20 cellular contexts compared by ENCODE assay signal in genomic region chr2:9582624-9583023, GRCh38. TPM values are rescaled to one million over a fixed set of nuclear protein-coding genes. Genes with fewer than 3 reads are reported as not detected.
DNase-seq lines count a peak whose midpoint lies in the region; ATAC-seq, FAIRE-seq and TF ChIP-seq lines count a peak whose summit lies in the region.
"Had no signal": no experiment of that assay in that cellular context is flagged by ENCODE, and none has a peak within 500 bp of the region (broad histone marks: within the 10 kb centered on the region; RNA-seq: fewer than 3 reads in every experiment).

No MANE protein-coding gene starts in this region.

- in situ Hi-C loops in K562 (cut with MboI): no loop called here
- in situ Hi-C loops in brain microvascular endothelial cell (cut with HindIII; ENCODE audit: low pct_ligation_motif_present, low sequenced_read_pairs): no loop called here

- no peaks in the 10 kb centered on the region for H4K20me1 ChIP-seq in K562 (replicated peaks; ENCODE audit: control insufficient read depth, insufficient read depth, low read length)

- ATAC-seq in A549 (no peak), K562 (no peak)
- ATAC-seq: CD8-positive, alpha-beta T cell had no signal

- no peak overlapping the region for H2AFZ ChIP-seq in K562 (ENCODE audit: low read depth, low read length)

- no peak for DNase-seq in A549 (ENCODE audit: low read depth in 1 of 2, low spot score in 1 of 2)
- no peak for DNase-seq in RWPE1 (ENCODE audit: low spot score)
- no peak for DNase-seq in K562 (ENCODE audit: extremely low read depth in 1 of 4, low spot score in 3 of 4)
- DNase-seq in NCI-H510A (lab: John Stamatoyannopoulos, UW): no peak
- DNase-seq in brain microvascular endothelial cell: no peak
- DNase-seq in iPS-NIHi7 (ENCODE audit: extremely low spot score): no peak
- DNase-seq: 8988T; AML-193; Caco-2; Calu3; CD4-positive, alpha-beta T cell; CD8-positive, alpha-beta T cell; DMS79 treated with DMSO at 0.1 percent for 48 hours; GF-D8 had no signal

- intact Hi-C loops in K562 (cut with micrococcal nuclease): no loop called here

- TF ChIP-seq EP300 in A549 (IDR thresholded peaks at IDR 0.05) (no peak), K562 (IDR thresholded peaks at IDR 0.05; ENCODE audit: low read length) (no peak)

- TF ChIP-seq CTCF in A549 (IDR thresholded peaks at IDR 0.05) (no peak), RWPE1 (conservative IDR thresholded peaks at IDR 0.05; ENCODE audit: low read depth) (no peak), K562 (IDR thresholded peaks at IDR 0.05 in 2 of 3, conservative IDR thresholded peaks at IDR 0.05 in 1 of 3; ENCODE audit: insufficient read depth in 2 of 3, low read depth in 1 of 3, low read length in 3 of 3) (no peak), brain microvascular endothelial cell (IDR thresholded peaks at IDR 0.05; ENCODE audit: low read depth, low read length, missing control alignments) (no peak)

- CTCF ChIA-PET in A549 (lab: Yijun Ruan, JAX) (interaction anchor here (1.4 kb wide), 1 partner anchor 20 kb away, joined by 3 read pairs; no protein-coding TSS in a partner anchor), RWPE1 (lab: Yijun Ruan, JAX) (interaction anchor here (0.7 kb wide), 1 partner anchor 127 kb away, joined by 3 read pairs; no protein-coding TSS in a partner anchor), K562 (lab: Yijun Ruan, JAX; ENCODE audit: low intra/inter-chr PET ratio) (no interaction called here)

- TF ChIP-seq POLR2A in A549 (IDR thresholded peaks at IDR 0.05; ENCODE audit: low read length) (no peak), K562 (conservative IDR thresholded peaks at IDR 0.05) (no peak)

- H3K9ac ChIP-seq in K562 (ENCODE audit: insufficient read depth in 1 of 2, low read depth in 2 of 2, low read length in 2 of 2): no peak overlapping the region
- H3K9ac ChIP-seq: BLaER1 treated with 17β-estradiol and CSF1 and Interleukin-3, amounts not matched to agents 10 nM and 100 nM had no signal

- H3K27ac ChIP-seq in A549 (no peak overlapping the region), RWPE1 (peak overlapping the region; percentile 44), K562 (ENCODE audit: extremely low read depth, low read depth, low read length) (no peak overlapping the region), brain microvascular endothelial cell (no peak overlapping the region)
- H3K27ac ChIP-seq: BLaER1 treated with 17β-estradiol and CSF1 and Interleukin-3, amounts not matched to agents 10 nM and 100 nM; C4-2B had no signal

- H3K4me1 ChIP-seq in A549: no peaks in the 10 kb centered on the region
- no peaks in the 10 kb centered on the region; a peak in 1 of 5 replicates for H3K4me1 ChIP-seq in K562 (replicated peaks in 1 of 2; ENCODE audit: control insufficient read depth in 2 of 2, insufficient read depth in 2 of 2, low read length in 2 of 2)
- H3K4me1 ChIP-seq: Caco-2 had no signal

- TF ChIP-seq RAD21 in A549 (conservative IDR thresholded peaks at IDR 0.05 in 1 of 2, IDR thresholded peaks at IDR 0.05 in 1 of 2) (no peak), K562 (CRISPR knock-in tag; conservative IDR thresholded peaks at IDR 0.05 in 1 of 2, IDR thresholded peaks at IDR 0.05 in 1 of 2) (no peak)

- WGBS in A549 (ENCODE audit: missing lambda C conversion rate): 94% methylated on average over 5 of the region's 5 CpGs
- WGBS in K562 (ENCODE audit: insufficient coverage, low coverage, missing lambda C conversion rate): 83% methylated on average over 5 of the region's 5 CpGs

- H3K9me1 ChIP-seq in K562 (ENCODE audit: control insufficient read depth, insufficient read depth, low read length): no peaks in the 10 kb centered on the region

- no TSS peak for BruUV-seq in K562 (replicated peaks; lab: Mats Ljungman, UMichigan)

- H3K36me3 ChIP-seq in K562 (ENCODE audit: control insufficient read depth, insufficient read depth, low read length) (peaks cover 37% of the 10 kb centered on the region), brain microvascular endothelial cell (replicated peaks) (peaks cover 40% of the 10 kb centered on the region)

- H3K27me3 ChIP-seq in K562 (ENCODE audit: control insufficient read depth in 2 of 2, insufficient read depth in 2 of 2, low read length in 2 of 2) (no peaks in the 10 kb centered on the region), brain microvascular endothelial cell (replicated peaks) (no peaks in the 10 kb centered on the region)
- H3K27me3 ChIP-seq: BLaER1 treated with 17β-estradiol and CSF1 and Interleukin-3, amounts not matched to agents 10 nM and 100 nM had no signal

- H3K9me3 ChIP-seq in A549 (no peaks in the 10 kb centered on the region), K562 (replicated peaks; ENCODE audit: control insufficient read depth, insufficient read depth, low read depth, low read length) (no peaks in the 10 kb centered on the region)
- H3K9me3 ChIP-seq: BLaER1 treated with 17β-estradiol and CSF1 and Interleukin-3, amounts not matched to agents 10 nM and 100 nM; Caco-2 had no signal

- H3K79me2 ChIP-seq in K562 (ENCODE audit: control insufficient read depth, insufficient read depth, low read length): 0 out of 3 replicates have a peak, but pooled peaks cover 2% of the 10 kb centered on the region

- H3K4me2 ChIP-seq in A549 (no peak overlapping the region), K562 (ENCODE audit: insufficient read depth, low read length) (no peak overlapping the region)
- H3K4me2 ChIP-seq: BLaER1 treated with 17β-estradiol and CSF1 and Interleukin-3, amounts not matched to agents 10 nM and 100 nM had no signal

- no peak for FAIRE-seq in A549 (lab: Jason Lieb, UNC)
- no peak for FAIRE-seq in K562 (lab: Jason Lieb, UNC)
- FAIRE-seq: A204.1, D721Med, GM12891, GM19239 had no signal

- H3K4me3 ChIP-seq in A549 (no peak overlapping the region), K562 (no peak overlapping the region), brain microvascular endothelial cell (ENCODE audit: low read depth, low read length) (no peak overlapping the region)
- H3K4me3 ChIP-seq: BLaER1 treated with 17β-estradiol and CSF1 and Interleukin-3, amounts not matched to agents 10 nM and 100 nM had no signal

- POLR2A ChIA-PET in A549 (lab: Yijun Ruan, JAX) (interaction anchor here (1.1 to 1.7 kb wide), 2 partner anchors 27 to 48 kb away, joined by 3 to 5 read pairs; partner anchors contain the start of genes ADAM17 and YWHAQ), RWPE1 (lab: Yijun Ruan, JAX; ENCODE audit: low non-redundant PET) (no interaction called here), K562 (lab: Yijun Ruan, JAX) (interaction anchor here (0.6 to 0.7 kb wide), 2 partner anchors 41 to 306 kb away, joined by 3 read pairs; no protein-coding TSS in a partner anchor)

TF ChIP-seq in A549, 52 proteins besides CTCF, POLR2A, EP300 and RAD21 (continues in another document):
- no peak for TF ChIP-seq NR3C1 (IDR thresholded peaks at IDR 0.05)

RNA-seq across cellular contexts. Expression of gene ADAM17, which starts 27.0 kb away (rescaled TPM):
- polyA plus RNA-seq in A549 (2011; rRNA removed): 33.0 and 33.1 TPM in 2 replicates
- polyA plus RNA-seq in A549 (2012; cell fraction: cytosol; rRNA removed): 11.7 and 11.8 TPM in 2 replicates
- 17.7 and 21.0 TPM in 2 replicates for polyA plus RNA-seq in A549 (2012; cell fraction: nucleus; rRNA removed)
- polyA plus RNA-seq in A549 (2017; fragmentation: RNase III; extraction: RNeasy Plus Mini Kit Qiagen cat#74134 plus additional on column Dnase treatment): 36.0 to 39.1 TPM (median 38.1 TPM) in 3 replicates
- polyA minus RNA-seq in A549 (2011; rRNA and poly(A)+ RNA removed): 29.7 and 30.1 TPM in 2 replicates
- total RNA-seq in K562 (2011; cell fraction: chromatin; rRNA removed; ENCODE audit: low replicate concordance): 65.9 and 125 TPM in 2 replicates
- total RNA-seq in K562 (2011; cell fraction: nucleolus; rRNA removed): 40.0 and 49.9 TPM in 2 replicates
- 73.1 and 114 TPM in 2 replicates for total RNA-seq in K562 (2011; cell fraction: nucleoplasm; rRNA removed)
- total RNA-seq in K562 (2014; rRNA removed): 19.0 and 19.6 TPM in 2 replicates
- 28.1 and 33.7 TPM in 2 replicates for total RNA-seq in K562 (2014; rRNA removed; fragmentation: Illumina TruSeq; extraction: Trizol)
- 27.1 and 28.5 TPM in 2 replicates for total RNA-seq in K562 (2015; rRNA removed; fragmentation: Illumina TruSeq; extraction: Trizol)
- total RNA-seq in K562 (2021): 27.9 and 30.0 TPM in 2 replicates
- 11.8 and 12.8 TPM in 2 replicates for polyA plus RNA-seq in K562 (2011; rRNA removed)
- 3.0 and 5.7 TPM in 2 replicates for polyA plus RNA-seq in K562 (2011; cell fraction: cytosol; rRNA removed)
- polyA plus RNA-seq in K562 (2011; cell fraction: nucleus; rRNA removed): 13.6 and 15.4 TPM in 2 replicates
- polyA plus RNA-seq in K562 (2012): 21.8 and 24.0 TPM in 2 replicates
- polyA plus RNA-seq in K562 (2014; fragmentation: Illumina TruSeq; extraction: Trizol): 21.5 and 22.1 TPM in 2 replicates
- polyA plus RNA-seq in K562 (2014; fragmentation: Nextera tagmentation; extraction: Ambion mirVana): 1 to 10 TPM; 5.8 to 7.8 TPM
- 15.2 and 16.4 TPM in 2 replicates for polyA plus RNA-seq in K562 (2014; rRNA removed)
- polyA minus RNA-seq in K562 (2011; rRNA and poly(A)+ RNA removed): 41.0 and 44.7 TPM in 2 replicates
- 9.7 and 12.0 TPM in 2 replicates for polyA minus RNA-seq in K562 (2011; cell fraction: cytosol; rRNA and poly(A)+ RNA removed)
- polyA minus RNA-seq in K562 (2011; cell fraction: nucleus; rRNA and poly(A)+ RNA removed): 13.3 and 27.4 TPM in 2 replicates

RNA-seq across cellular contexts. Expression of gene YWHAQ, which starts 48.2 kb away (rescaled TPM):
- polyA plus RNA-seq in A549 (2011; rRNA removed) (672 and 833 TPM in 2 replicates), A549 (2017; fragmentation: RNase III; extraction: RNeasy Plus Mini Kit Qiagen cat#74134 plus additional on column Dnase treatment) (661 to 703 TPM (median 686 TPM) in 3 replicates), K562 (2011; rRNA removed) (245 and 359 TPM in 2 replicates), K562 (2014; fragmentation: Illumina TruSeq; extraction: Trizol) (218 and 243 TPM in 2 replicates), K562 (2014; fragmentation: Nextera tagmentation; extraction: Ambion mirVana) (10 to 100 TPM; 63.1 to 79.2 TPM), K562 (2014; rRNA removed) (151 and 178 TPM in 2 replicates)
- polyA plus RNA-seq in A549 (2012; cell fraction: cytosol; rRNA removed): 326 and 355 TPM in 2 replicates
- 176 and 207 TPM in 2 replicates for polyA plus RNA-seq in A549 (2012; cell fraction: nucleus; rRNA removed)
- 310 and 393 TPM in 2 replicates for polyA minus RNA-seq in A549 (2011; rRNA and poly(A)+ RNA removed)
- 25.2 and 50.9 TPM in 2 replicates for total RNA-seq in K562 (2011; cell fraction: chromatin; rRNA removed; ENCODE audit: low replicate concordance)
- total RNA-seq in K562 (2011; cell fraction: nucleolus; rRNA removed): 29.5 and 31.5 TPM in 2 replicates
- total RNA-seq in K562 (2011; cell fraction: nucleoplasm; rRNA removed): 48.2 and 73.2 TPM in 2 replicates
- total RNA-seq in K562 (2014; rRNA removed) (97.7 and 108 TPM in 2 replicates), K562 (2014; rRNA removed; fragmentation: Illumina TruSeq; extraction: Trizol) (276 and 301 TPM in 2 replicates), K562 (2015; rRNA removed; fragmentation: Illumina TruSeq; extraction: Trizol) (191 and 203 TPM in 2 replicates), K562 (2021) (263 and 267 TPM in 2 replicates)
- 102 and 143 TPM in 2 replicates for polyA plus RNA-seq in K562 (2011; cell fraction: cytosol; rRNA removed)
- 48.6 and 76.4 TPM in 2 replicates for polyA plus RNA-seq in K562 (2011; cell fraction: nucleus; rRNA removed)
- 186 and 231 TPM in 2 replicates for polyA plus RNA-seq in K562 (2012)
- 327 and 372 TPM in 2 replicates for polyA minus RNA-seq in K562 (2011; rRNA and poly(A)+ RNA removed)
- polyA minus RNA-seq in K562 (2011; cell fraction: cytosol; rRNA and poly(A)+ RNA removed): 162 and 201 TPM in 2 replicates
- polyA minus RNA-seq in K562 (2011; cell fraction: nucleus; rRNA and poly(A)+ RNA removed): 20.7 and 42.0 TPM in 2 replicates

Comparison
In these comparisons a context has a peak if more than half of its experiments do, and no peak if none do; other contexts are left out.
1. Of the 35 proteins assayed by ChIP-seq in both K562 and A549: peak only in K562: none; only in A549: MAFK; in both: none; in neither: 34.